In the genomic region with DNA sequence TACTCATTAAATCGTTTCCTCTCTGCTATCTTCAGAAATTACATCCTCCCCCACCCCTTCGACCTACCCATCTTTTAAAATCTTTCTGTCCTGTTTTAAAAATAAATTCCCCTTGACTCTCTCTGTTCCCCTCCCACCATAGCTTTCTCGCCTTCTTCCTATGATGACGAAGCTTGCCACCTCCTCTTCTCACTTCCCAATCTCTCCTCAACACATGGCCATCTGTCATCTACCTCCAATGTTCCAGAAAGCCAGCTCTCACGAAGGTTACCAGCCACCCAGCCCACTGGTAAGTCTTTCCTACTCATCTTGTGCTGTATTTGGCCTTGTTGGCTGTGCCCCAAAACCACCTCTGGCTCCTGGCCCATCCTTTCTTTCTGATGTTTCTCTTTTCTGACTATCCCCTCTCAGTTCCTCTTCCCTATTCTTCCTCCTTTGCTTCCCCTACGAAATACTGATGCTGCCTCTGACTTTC, we compare ENCODE assay signal across 11 cellular contexts.
DNase-seq lines count a peak whose midpoint lies in the region; ATAC-seq and TF ChIP-seq lines count a peak whose summit lies in the region.
"Had no signal": no experiment of that assay in that cellular context is flagged by ENCODE, and none has a peak within 500 bp of the region (broad histone marks: within the 10 kb centered on the region; RNA-seq: fewer than 3 reads in every experiment).

No MANE protein-coding gene starts in this region.

- no peak overlapping the region for H3K4me3 ChIP-seq in Peyer's patch
- H3K4me3 ChIP-seq: heart left ventricle had no signal

- H3K27me3 ChIP-seq in Peyer's patch: no peaks in the 10 kb centered on the region
- H3K27me3 ChIP-seq: heart left ventricle had no signal

- no peak for TF ChIP-seq CTCF in Peyer's patch (IDR thresholded peaks at IDR 0.05)

- no peaks in the 10 kb centered on the region for H3K9me3 ChIP-seq in Peyer's patch
- H3K9me3 ChIP-seq: heart left ventricle had no signal

- peak; percentile 78 for DNase-seq in NOMO-1 treated with DMSO at 0.1 percent for 48 hours (lab: John Stamatoyannopoulos, UW; ENCODE audit: unreplicated experiment)
- DNase-seq in middle frontal gyrus (ENCODE audit: extremely low spot score, low spot score): peak; percentile 74
- no peak for DNase-seq in DMS53 (lab: John Stamatoyannopoulos, UW)
- no peak for DNase-seq in DMS153 treated with DMSO at 0.1 percent for 48 hours (lab: John Stamatoyannopoulos, UW; ENCODE audit: unreplicated experiment)
- no peak for DNase-seq in Peyer's patch
- no peak for DNase-seq in mucosa of gallbladder (ENCODE audit: low spot score)
- DNase-seq: activated CD4-positive, CD25-positive, alpha-beta regulatory T cell; NCI-H510A had no signal

- no peak for TF ChIP-seq POLR2A in Peyer's patch (IDR thresholded peaks at IDR 0.05)

- peaks cover 0 to 4% (median 0%) of the 10 kb centered on the region in 4 donors for H3K4me1 ChIP-seq in Peyer's patch

- no peak overlapping the region for H3K27ac ChIP-seq in Peyer's patch
- H3K27ac ChIP-seq: heart left ventricle had no signal

- H3K36me3 ChIP-seq in Peyer's patch: no peaks in the 10 kb centered on the region
- H3K36me3 ChIP-seq: heart left ventricle had no signal

- peak; percentile 42 for ATAC-seq in GM18517 (IDR thresholded peaks at IDR 0.05; ENCODE audit: unreplicated experiment)
- ATAC-seq in HG02571 (IDR thresholded peaks at IDR 0.05; ENCODE audit: unreplicated experiment): peak; percentile 55
- ATAC-seq: heart left ventricle had no signal

Comparison
In these comparisons a context has a peak if more than half of its experiments do, and no peak if none do; other contexts are left out.
1. DNase-seq: peak in NOMO-1 treated with DMSO at 0.1 percent for 48 hours (single experiment) and middle frontal gyrus (single experiment); none in DMS53 (single experiment), DMS153 treated with DMSO at 0.1 percent for 48 hours (single experiment), Peyer's patch (0 of 3) and mucosa of gallbladder (single experiment).